In the genomic region with DNA sequence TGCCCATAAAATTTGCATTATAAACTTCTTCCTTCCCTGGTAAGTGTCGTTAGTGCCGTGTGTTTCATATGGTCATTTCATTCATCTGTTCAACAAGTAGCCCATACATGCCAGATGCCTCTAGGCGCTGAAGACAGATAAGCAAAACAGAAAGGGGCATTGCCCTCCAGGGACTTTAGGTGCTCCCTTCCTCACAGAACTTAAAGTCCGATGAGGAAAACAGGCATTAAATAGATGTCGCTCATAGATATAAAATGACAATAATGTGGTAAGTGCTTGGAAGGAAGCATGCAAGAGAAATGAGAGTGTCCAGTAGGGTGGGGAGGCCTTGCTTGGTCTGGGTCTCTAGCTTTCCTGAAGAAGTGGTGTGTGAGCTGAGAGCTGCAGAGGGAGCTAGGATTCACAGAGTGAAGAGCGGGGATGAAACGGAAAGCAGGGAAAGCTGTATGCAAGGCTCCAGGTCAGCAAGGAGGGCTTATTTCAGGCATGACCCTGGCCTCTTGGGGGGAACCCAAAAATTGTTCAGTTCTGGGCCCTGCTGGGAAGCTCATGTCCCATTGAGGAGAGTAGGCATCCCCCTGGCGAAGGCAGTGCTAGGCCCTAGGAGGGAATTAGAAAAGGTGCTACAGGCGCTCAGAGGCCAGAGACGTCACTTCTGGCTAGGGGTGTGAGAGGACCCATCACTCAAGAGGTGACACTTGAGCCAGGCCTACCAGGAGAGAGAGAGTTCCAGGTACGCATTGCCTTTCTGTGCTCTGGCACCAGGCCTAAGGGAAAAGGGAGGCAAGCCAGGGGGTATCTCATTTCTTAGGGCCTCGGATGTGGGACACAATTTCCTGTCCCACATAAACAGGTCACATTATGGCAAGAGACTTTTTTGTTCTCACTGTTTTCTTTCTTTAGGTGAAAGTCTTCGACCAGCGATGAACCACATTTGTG, we compare ENCODE assay signal across 27 cellular contexts.
"Had no signal": no experiment of that assay in that cellular context is flagged by ENCODE, and none has a peak within 500 bp of the region (broad histone marks: within the 10 kb centered on the region; RNA-seq: fewer than 3 reads in every experiment).

No MANE protein-coding gene starts in this region.

- H3K27ac Mint-ChIP-seq: nephron; neural progenitor cell; stimulated activated naive B cell treated with anti-CD40 and anti-IgM and Interleukin-4, amounts not matched to agents 10 μg/mL and 1 μg/mL and 100 μg/mL, for 72 hours; stimulated activated naive CD8-positive, alpha-beta T cell treated with anti-CD3 and anti-CD28 coated beads, Interleukin-15, Interleukin-2, amounts not matched to agents 100 ng/mL and 50 ng/mL, for 24 hours had no signal

- H3K27me3 ChIP-seq: gastroesophageal sphincter, heart left ventricle, hepatocyte, neural progenitor cell, sigmoid colon, spleen, suprapubic skin, transverse colon, vagina had no signal

- H3K4me1 Mint-ChIP-seq: naive thymus-derived CD4-positive, alpha-beta T cell; nephron; neural progenitor cell; stimulated activated naive B cell treated with anti-CD40 and anti-IgM and Interleukin-4, amounts not matched to agents 10 μg/mL and 1 μg/mL and 100 μg/mL, for 72 hours had no signal

- H3K4me3 ChIP-seq: gastroesophageal sphincter, heart left ventricle, hepatocyte, neural progenitor cell, prostate gland, sigmoid colon, skin epidermis, spleen, suprapubic skin, transverse colon, vagina had no signal

- H3K9me3 ChIP-seq: gastroesophageal sphincter, heart left ventricle, prostate gland, sigmoid colon, spleen, suprapubic skin, transverse colon, vagina had no signal

- H3K4me3 Mint-ChIP-seq: naive thymus-derived CD4-positive, alpha-beta T cell; nephron; neural progenitor cell; stimulated activated naive B cell treated with anti-CD40 and anti-IgM and Interleukin-4, amounts not matched to agents 10 μg/mL and 1 μg/mL and 100 μg/mL, for 72 hours; stimulated activated naive CD8-positive, alpha-beta T cell treated with anti-CD3 and anti-CD28 coated beads, Interleukin-15, Interleukin-2, amounts not matched to agents 100 ng/mL and 50 ng/mL, for 24 hours had no signal

- H3K4me1 ChIP-seq: gastroesophageal sphincter, heart left ventricle, neural progenitor cell, parathyroid adenoma, prostate gland, sigmoid colon, spleen, suprapubic skin, transverse colon, vagina had no signal

- H3K27me3 Mint-ChIP-seq: naive thymus-derived CD4-positive, alpha-beta T cell; stimulated activated naive B cell treated with anti-CD40 and anti-IgM and Interleukin-4, amounts not matched to agents 10 μg/mL and 1 μg/mL and 100 μg/mL, for 72 hours; stimulated activated naive CD8-positive, alpha-beta T cell treated with anti-CD3 and anti-CD28 coated beads, Interleukin-15, Interleukin-2, amounts not matched to agents 100 ng/mL and 50 ng/mL, for 24 hours had no signal

- ATAC-seq: esophagus mucosa; gastroesophageal sphincter; heart left ventricle; left lobe of liver; naive thymus-derived CD4-positive, alpha-beta T cell; stimulated activated naive B cell treated with anti-CD40 and anti-IgM and Interleukin-4, amounts not matched to agents 10 μg/mL and 1 μg/mL and 100 μg/mL, for 72 hours had no signal

- DNase-seq: cortex of kidney; effector CD4-positive, alpha-beta T cell; foreskin fibroblast; heart left ventricle; kidney; mesendoderm; midbrain; naive thymus-derived CD4-positive, alpha-beta T cell; right cardiac atrium; sigmoid colon; spleen; stimulated activated CD4-positive, alpha-beta T cell treated with anti-CD3 and anti-CD28 coated beads, Interleukin-4, amount 100 ng/mL, for 4 hours; stimulated activated naive B cell treated with anti-CD40 and anti-IgM and Interleukin-4, amounts not matched to agents 10 μg/mL and 1 μg/mL and 100 μg/mL, for 72 hours; transverse colon had no signal

- H3K36me3 ChIP-seq: neural progenitor cell had no signal

- H3K27ac ChIP-seq: epithelial cell of prostate, gastroesophageal sphincter, heart left ventricle, hepatocyte, neural progenitor cell, parathyroid adenoma, prostate gland, sigmoid colon, skin epidermis, spleen, suprapubic skin, transverse colon, vagina had no signal

- H3K9me3 Mint-ChIP-seq: naive thymus-derived CD4-positive, alpha-beta T cell; nephron; neural progenitor cell; stimulated activated naive B cell treated with anti-CD40 and anti-IgM and Interleukin-4, amounts not matched to agents 10 μg/mL and 1 μg/mL and 100 μg/mL, for 72 hours; stimulated activated naive CD8-positive, alpha-beta T cell treated with anti-CD3 and anti-CD28 coated beads, Interleukin-15, Interleukin-2, amounts not matched to agents 100 ng/mL and 50 ng/mL, for 24 hours had no signal
